17 cellular contexts compared by ENCODE assay signal in the genomic region with DNA sequence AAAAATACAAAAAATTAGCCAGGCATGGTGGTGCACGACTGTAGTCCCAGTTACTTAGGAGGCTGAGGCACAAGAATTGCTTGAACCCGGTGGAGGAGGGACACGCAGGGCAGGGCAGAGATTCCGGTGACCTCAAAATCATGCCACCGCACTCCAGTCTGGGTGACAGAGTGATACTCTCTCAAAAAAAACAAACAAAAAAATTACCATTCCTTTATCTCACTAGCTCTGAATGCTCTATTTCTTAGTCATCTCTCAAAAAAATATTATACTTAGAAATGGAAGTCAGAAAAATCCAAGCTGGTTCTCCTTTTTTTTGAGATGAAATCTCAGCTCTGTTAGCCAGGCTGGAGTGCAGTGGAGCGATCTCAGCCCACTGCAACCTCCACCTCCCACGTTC. TPM values are rescaled to one million over a fixed set of nuclear protein-coding genes. Genes with fewer than 3 reads are reported as not detected.
DNase-seq lines count a peak whose midpoint lies in the region; ATAC-seq and TF ChIP-seq lines count a peak whose summit lies in the region.
"Had no signal": no experiment of that assay in that cellular context is flagged by ENCODE, and none has a peak within 500 bp of the region (broad histone marks: within the 10 kb centered on the region; RNA-seq: fewer than 3 reads in every experiment).

No MANE protein-coding gene starts in this region.

- DNase-seq in stimulated activated CD4-positive, alpha-beta T cell treated with anti-CD3 and anti-CD28 coated beads, Interleukin-15, amount 100 ng/mL, for 24 hours, result peak; percentile 9
- no peak for DNase-seq in stimulated activated CD4-positive, alpha-beta T cell treated with anti-CD3 and anti-CD28 coated beads, Interleukin-4, amount 100 ng/mL, for 24 hours
- DNase-seq in activated naive CD8-positive, alpha-beta T cell treated with anti-CD3 and anti-CD28 coated beads, Interleukin-2, amount 50 U/mL, for 24 hours, result no peak
- DNase-seq in right cardiac atrium (peak in 1 of 3 donors; percentile 24), aorta (no peak), T1000 (lab: John Stamatoyannopoulos, UW) (no peak), testis (no peak), NAMALWA (ENCODE audit: low spot score) (no peak)
- DNase-seq: activated CD4-positive, alpha-beta T cell treated with anti-CD3 and anti-CD28 coated beads for 1 hour; activated T-cell treated with anti-CD3 and anti-CD28 coated beads for 4 hours; AML-193; colonic mucosa; left colon; NCI-H2029 treated with DMSO at 0.1 percent for 48 hours; NCI-H774; RPMI8226 had no signal

- peaks cover 4% of the 10 kb centered on the region for H3K9me3 Mint-ChIP-seq in activated naive CD8-positive, alpha-beta T cell treated with anti-CD3 and anti-CD28 coated beads, Interleukin-2, amount 50 U/mL, for 24 hours

- H3K4me1 ChIP-seq in right cardiac atrium (ENCODE audit: control insufficient read depth, insufficient read depth, low read length), result peaks cover 4% of the 10 kb centered on the region
- peaks cover 8 to 18% of the 10 kb centered on the region in 2 donors for H3K4me1 ChIP-seq in aorta (ENCODE audit: control insufficient read depth in 1 of 2, insufficient read depth in 2 of 2, low read length in 2 of 2)
- H3K4me1 ChIP-seq in testis, result peaks cover 33% of the 10 kb centered on the region
- H3K4me1 ChIP-seq: colonic mucosa had no signal

- H3K27me3 ChIP-seq in right cardiac atrium (ENCODE audit: control insufficient read depth, insufficient read depth) (no peaks in the 10 kb centered on the region), aorta (ENCODE audit: control insufficient read depth in 1 of 2, insufficient read depth in 2 of 2, low read length in 1 of 2) (no peaks in the 10 kb centered on the region), testis (no peaks in the 10 kb centered on the region)
- H3K27me3 ChIP-seq: colonic mucosa, tibial nerve had no signal

- peaks cover 45% of the 10 kb centered on the region for H3K4me1 Mint-ChIP-seq in activated naive CD8-positive, alpha-beta T cell treated with anti-CD3 and anti-CD28 coated beads, Interleukin-2, amount 50 U/mL, for 24 hours

- no peak for TF ChIP-seq CTCF in testis (IDR thresholded peaks at IDR 0.05)

- 61% methylated on average over 7 of the region's 7 CpGs for WGBS in right cardiac atrium
- whole genome bisulfite sequencing in aorta, 2 donors, result 1 to 7% methylated on average over 7 of the region's 7 CpGs
- 67 to 75% methylated on average over 7 of the region's 7 CpGs for WGBS in testis, 2 donors

- H3K4me3 ChIP-seq in right cardiac atrium (ENCODE audit: low read length) (no peak overlapping the region), aorta (ENCODE audit: low read length in 2 of 2) (no peak overlapping the region), testis (no peak overlapping the region)
- H3K4me3 ChIP-seq: colonic mucosa, tibial nerve had no signal

- no peak overlapping the region for H3K4me3 Mint-ChIP-seq in activated naive CD8-positive, alpha-beta T cell treated with anti-CD3 and anti-CD28 coated beads, Interleukin-2, amount 50 U/mL, for 24 hours

- H3K9me3 ChIP-seq in right cardiac atrium (ENCODE audit: control insufficient read depth, low read length) (no peaks in the 10 kb centered on the region), aorta (ENCODE audit: control insufficient read depth, low read length) (no peaks in the 10 kb centered on the region), testis (no peaks in the 10 kb centered on the region)
- H3K9me3 ChIP-seq: colonic mucosa, tibial nerve had no signal

- H3K27ac ChIP-seq in right cardiac atrium (ENCODE audit: low read length) (peak overlapping the region; percentile 58), aorta (ENCODE audit: low read depth in 1 of 2, low read length in 2 of 2) (peak overlapping the region; percentile 61 to 99), testis (no peak overlapping the region)
- H3K27ac ChIP-seq: colonic mucosa, tibial nerve had no signal

- no peaks in the 10 kb centered on the region for H3K27me3 Mint-ChIP-seq in activated naive CD8-positive, alpha-beta T cell treated with anti-CD3 and anti-CD28 coated beads, Interleukin-2, amount 50 U/mL, for 24 hours

- no peak for TF ChIP-seq POLR2A in testis (IDR thresholded peaks at IDR 0.05)

- ATAC-seq in activated naive CD8-positive, alpha-beta T cell treated with anti-CD3 and anti-CD28 coated beads, Interleukin-2, amount 50 U/mL, for 24 hours, result no peak
- ATAC-seq in right cardiac atrium, result peak; percentile 26 to 30
- peak; percentile 64 for ATAC-seq in aorta (ENCODE audit: low FRiP score)
- ATAC-seq: left colon had no signal

- peak overlapping the region; percentile 52 for H3K27ac Mint-ChIP-seq in activated naive CD8-positive, alpha-beta T cell treated with anti-CD3 and anti-CD28 coated beads, Interleukin-2, amount 50 U/mL, for 24 hours

- peaks cover 27% of the 10 kb centered on the region for H3K36me3 Mint-ChIP-seq in activated naive CD8-positive, alpha-beta T cell treated with anti-CD3 and anti-CD28 coated beads, Interleukin-2, amount 50 U/mL, for 24 hours (ENCODE audit: low read depth)

- H3K36me3 ChIP-seq in aorta (ENCODE audit: control insufficient read depth in 1 of 2, insufficient read depth in 2 of 2, low read length in 1 of 2), result no peaks in the 10 kb centered on the region
- H3K36me3 ChIP-seq in testis (ENCODE audit: low read depth, missing control alignments), result no peaks in the 10 kb centered on the region
- H3K36me3 ChIP-seq: colonic mucosa, tibial nerve had no signal

- intact Hi-C loops in right cardiac atrium (cut with DNase I), result no loop called here
- intact Hi-C loops in aorta (cut with DNase I), result loop anchor here in 1 of 2 donors (5.0 kb wide), 1 partner anchor 40 kb away; a partner anchor contains a TSS
- intact Hi-C loops in testis (cut with DNase I; ENCODE audit: low total_unique reads), result no loop called here

RNA-seq across cellular contexts. Expression of a gene that starts 40.8 kb away (rescaled TPM):
- total RNA-seq in right cardiac atrium, result 10 to 100 TPM; 61.0 to 82.7 (median 76.6) TPM
- 33.7 TPM for polyA plus RNA-seq in right cardiac atrium
- total RNA-seq in aorta, result 100 to 1,000 TPM; 117 to 289 TPM
- 10 to 100 TPM; 54.5 to 56.5 TPM for polyA plus RNA-seq in aorta
- 10 to 100 TPM; 52.0 to 60.6 TPM for total RNA-seq in testis
- polyA plus RNA-seq in testis (ENCODE audit: insufficient read depth, low read depth, low replicate concordance), result 39.6 TPM

Comparison
In these comparisons a context has a peak if more than half of its experiments do, and no peak if none do; other contexts are left out.
1. H3K27ac ChIP-seq: peak in right cardiac atrium (single experiment) and aorta (2 of 2); none in testis (0 of 2).